Comparison of ENCODE assay signal across 16 cellular contexts in genomic region chr10:77834943-77835668, GRCh38.
DNase-seq lines count a peak whose midpoint lies in the region; ATAC-seq, FAIRE-seq and TF ChIP-seq lines count a peak whose summit lies in the region.
"Had no signal": no experiment of that assay in that cellular context is flagged by ENCODE, and none has a peak within 500 bp of the region (broad histone marks: within the 10 kb centered on the region; RNA-seq: fewer than 3 reads in every experiment).

No MANE protein-coding gene starts in this region.

- POLR2A ChIA-PET in A673 (lab: Charles Lee; ENCODE audit: low non-redundant PET) = no interaction called here
- POLR2A ChIA-PET in CD4-positive, alpha-beta T cell (lab: Charles Lee) = interaction anchor here (0.6 kb wide), 1 partner anchor 7 kb away, joined by 3 read pairs; no protein-coding TSS in a partner anchor
- POLR2A ChIA-PET in naive thymus-derived CD4-positive, alpha-beta T cell (lab: Charles Lee) = no interaction called here

- H3K9me3 ChIP-seq in A673 (ENCODE audit: low read depth, low read length, poor library complexity, severe bottlenecking) = no peaks in the 10 kb centered on the region
- no peaks in the 10 kb centered on the region for H3K9me3 ChIP-seq in CD4-positive, alpha-beta T cell (ENCODE audit: control insufficient read depth, low read length)
- no peaks in the 10 kb centered on the region for H3K9me3 ChIP-seq in naive thymus-derived CD4-positive, alpha-beta T cell (ENCODE audit: control insufficient read depth in 2 of 3, low read length in 3 of 3)
- H3K9me3 ChIP-seq: BE2C, body of pancreas, ovary had no signal

- FAIRE-seq in D721Med (lab: Jason Lieb, UNC) = no peak
- FAIRE-seq: frontal cortex had no signal

- peak overlapping the region; percentile 79 for H3K27ac ChIP-seq in A673 (ENCODE audit: low read depth, low read length, poor library complexity, severe bottlenecking)
- no peak overlapping the region for H3K27ac ChIP-seq in CD4-positive, alpha-beta T cell (ENCODE audit: low read depth, low read length)
- H3K27ac ChIP-seq in naive thymus-derived CD4-positive, alpha-beta T cell (ENCODE audit: low read depth, low read length) = peak overlapping the region; percentile 45
- H3K27ac ChIP-seq: body of pancreas, ovary had no signal

- no peak overlapping the region for H3K4me3 ChIP-seq in A673 (ENCODE audit: low read depth, low read length, poor library complexity, severe bottlenecking)
- H3K4me3 ChIP-seq in naive thymus-derived CD4-positive, alpha-beta T cell (ENCODE audit: low read length) = no peak overlapping the region
- H3K4me3 ChIP-seq: body of pancreas, ovary, smooth muscle cell had no signal

- DNase-seq in A673 (ENCODE audit: low spot score) = no peak
- DNase-seq in CD4-positive, alpha-beta T cell = no peak
- no peak for DNase-seq in activated T-helper 1 cell treated with anti-CD3 and anti-CD28 coated beads, Interleukin-12 subunit alpha, Interleukin-12 subunit beta, Interleukin-2, Interleukin-4 antibody, amounts not matched to agents 30 ng/mL and 10 ng/mL and 1 ng/mL, durations not matched to agents 14 hours and 24 hours and 36 hours (ENCODE audit: low spot score)
- no peak for DNase-seq in naive thymus-derived CD4-positive, alpha-beta T cell
- DNase-seq in D721Med (ENCODE audit: insufficient read length, low spot score) = no peak
- DNase-seq: activated T-cell treated with anti-CD3 and anti-CD28 coated beads, Interleukin-2, amount 50 U/mL, for 48 hours; BE2C; mesendoderm; NCI-H146; ovary; substantia nigra had no signal

- TF ChIP-seq CTCF in A673 (conservative IDR thresholded peaks at IDR 0.05; ENCODE audit: low read depth, low read length) = no peak
- no peak for TF ChIP-seq CTCF in CD4-positive, alpha-beta T cell (IDR thresholded peaks at IDR 0.05)
- no peak for TF ChIP-seq CTCF in D721Med (IDR thresholded peaks at IDR 0.05; ENCODE audit: insufficient read depth, missing control alignments)

- H3K27ac Mint-ChIP-seq in CD4-positive, alpha-beta T cell = peak overlapping the region; percentile 90
- H3K27ac Mint-ChIP-seq in activated T-helper 1 cell treated with anti-CD3 and anti-CD28 coated beads, Interleukin-12 subunit alpha, Interleukin-12 subunit beta, Interleukin-2, Interleukin-4 antibody, amounts not matched to agents 30 ng/mL and 10 ng/mL and 1 ng/mL, durations not matched to agents 14 hours and 24 hours and 36 hours = peak overlapping the region; percentile 98
- peak overlapping the region; percentile 5 to 94 (median 79) for H3K27ac Mint-ChIP-seq in naive thymus-derived CD4-positive, alpha-beta T cell

- H3K27me3 ChIP-seq in A673 (replicated peaks; ENCODE audit: insufficient read depth, low read depth, low read length, poor library complexity) = no peaks in the 10 kb centered on the region
- no peaks in the 10 kb centered on the region for H3K27me3 ChIP-seq in CD4-positive, alpha-beta T cell (ENCODE audit: control insufficient read depth, insufficient read depth, low read length)
- H3K27me3 ChIP-seq in naive thymus-derived CD4-positive, alpha-beta T cell (ENCODE audit: control insufficient read depth in 2 of 2, insufficient read depth in 2 of 2, low read length in 2 of 2) = no peaks in the 10 kb centered on the region
- H3K27me3 ChIP-seq: BE2C, body of pancreas, ovary had no signal

- H3K27me3 Mint-ChIP-seq in CD4-positive, alpha-beta T cell = no peaks in the 10 kb centered on the region
- no peaks in the 10 kb centered on the region for H3K27me3 Mint-ChIP-seq in activated T-helper 1 cell treated with anti-CD3 and anti-CD28 coated beads, Interleukin-12 subunit alpha, Interleukin-12 subunit beta, Interleukin-2, Interleukin-4 antibody, amounts not matched to agents 30 ng/mL and 10 ng/mL and 1 ng/mL, durations not matched to agents 14 hours and 24 hours and 36 hours (ENCODE audit: insufficient read depth)
- H3K27me3 Mint-ChIP-seq in naive thymus-derived CD4-positive, alpha-beta T cell = no peaks in the 10 kb centered on the region

- no peak for ATAC-seq in CD4-positive, alpha-beta T cell (ENCODE audit: poor library complexity)
- no peak for ATAC-seq in naive thymus-derived CD4-positive, alpha-beta T cell
- no peak for ATAC-seq in GM21367 (IDR thresholded peaks at IDR 0.05; ENCODE audit: unreplicated experiment)
- no peak for ATAC-seq in GM21515 (IDR thresholded peaks at IDR 0.05; ENCODE audit: unreplicated experiment)

- no TSS peak for BruUV-seq in A673 (replicated peaks; lab: Mats Ljungman, UMichigan)

- H3K36me3 Mint-ChIP-seq in CD4-positive, alpha-beta T cell (ENCODE audit: low read depth) = no peaks in the 10 kb centered on the region
- no peaks in the 10 kb centered on the region for H3K36me3 Mint-ChIP-seq in activated T-helper 1 cell treated with anti-CD3 and anti-CD28 coated beads, Interleukin-12 subunit alpha, Interleukin-12 subunit beta, Interleukin-2, Interleukin-4 antibody, amounts not matched to agents 30 ng/mL and 10 ng/mL and 1 ng/mL, durations not matched to agents 14 hours and 24 hours and 36 hours (ENCODE audit: low read depth)
- no peaks in the 10 kb centered on the region for H3K36me3 Mint-ChIP-seq in naive thymus-derived CD4-positive, alpha-beta T cell

- no peak overlapping the region for H3K4me3 Mint-ChIP-seq in CD4-positive, alpha-beta T cell
- no peak overlapping the region for H3K4me3 Mint-ChIP-seq in activated T-helper 1 cell treated with anti-CD3 and anti-CD28 coated beads, Interleukin-12 subunit alpha, Interleukin-12 subunit beta, Interleukin-2, Interleukin-4 antibody, amounts not matched to agents 30 ng/mL and 10 ng/mL and 1 ng/mL, durations not matched to agents 14 hours and 24 hours and 36 hours
- H3K4me3 Mint-ChIP-seq in naive thymus-derived CD4-positive, alpha-beta T cell = no peak overlapping the region

- peaks cover 5% of the 10 kb centered on the region for H3K36me3 ChIP-seq in A673 (ENCODE audit: insufficient read depth, low read length, poor library complexity, severe bottlenecking)
- no peaks in the 10 kb centered on the region for H3K36me3 ChIP-seq in naive thymus-derived CD4-positive, alpha-beta T cell (ENCODE audit: control insufficient read depth in 2 of 3, insufficient read depth in 3 of 3, low read length in 3 of 3)
- H3K36me3 ChIP-seq: ovary had no signal

- peaks cover 28% of the 10 kb centered on the region for H3K4me1 ChIP-seq in A673 (ENCODE audit: insufficient read depth, low read length, poor library complexity, severe bottlenecking)
- H3K4me1 ChIP-seq in naive thymus-derived CD4-positive, alpha-beta T cell (ENCODE audit: control insufficient read depth in 2 of 2, insufficient read depth in 2 of 2, low read length in 2 of 2) = peaks cover 6 to 25% of the 10 kb centered on the region in 2 donors
- H3K4me1 ChIP-seq: body of pancreas had no signal

- CTCF ChIA-PET in A673 (lab: Charles Lee) = no interaction called here
- CTCF ChIA-PET in CD4-positive, alpha-beta T cell (lab: Charles Lee) = no interaction called here
- CTCF ChIA-PET in naive thymus-derived CD4-positive, alpha-beta T cell (lab: Charles Lee) = no interaction called here

- no peaks in the 10 kb centered on the region for H3K9me3 Mint-ChIP-seq in CD4-positive, alpha-beta T cell
- H3K9me3 Mint-ChIP-seq in activated T-helper 1 cell treated with anti-CD3 and anti-CD28 coated beads, Interleukin-12 subunit alpha, Interleukin-12 subunit beta, Interleukin-2, Interleukin-4 antibody, amounts not matched to agents 30 ng/mL and 10 ng/mL and 1 ng/mL, durations not matched to agents 14 hours and 24 hours and 36 hours = no peaks in the 10 kb centered on the region
- no peaks in the 10 kb centered on the region for H3K9me3 Mint-ChIP-seq in naive thymus-derived CD4-positive, alpha-beta T cell

- H3K4me1 Mint-ChIP-seq in CD4-positive, alpha-beta T cell (ENCODE audit: low read depth) = peaks cover 39% of the 10 kb centered on the region
- peaks cover 29% of the 10 kb centered on the region for H3K4me1 Mint-ChIP-seq in activated T-helper 1 cell treated with anti-CD3 and anti-CD28 coated beads, Interleukin-12 subunit alpha, Interleukin-12 subunit beta, Interleukin-2, Interleukin-4 antibody, amounts not matched to agents 30 ng/mL and 10 ng/mL and 1 ng/mL, durations not matched to agents 14 hours and 24 hours and 36 hours (ENCODE audit: low read depth)
- peaks cover 6 to 24% (median 8%) of the 10 kb centered on the region in 7 donors for H3K4me1 Mint-ChIP-seq in naive thymus-derived CD4-positive, alpha-beta T cell

- intact Hi-C loops in A673 (cut with micrococcal nuclease; ENCODE audit: unreplicated experiment) = loop anchor here (10.0 kb wide), 1 partner anchor 670 kb away; no protein-coding TSS in a partner anchor
- intact Hi-C loops in CD4-positive, alpha-beta T cell (cut with DNase I, micrococcal nuclease) = no loop called here
- intact Hi-C loops in activated T-helper 1 cell treated with anti-CD3 and anti-CD28 coated beads, Interleukin-12 subunit alpha, Interleukin-12 subunit beta, Interleukin-2, Interleukin-4 antibody, amounts not matched to agents 30 ng/mL and 10 ng/mL and 1 ng/mL, durations not matched to agents 14 hours and 24 hours and 36 hours (cut with micrococcal nuclease) = loop anchor here (5.0 kb wide), 1 partner anchor 1497 kb away; no protein-coding TSS in a partner anchor
- intact Hi-C loops in naive thymus-derived CD4-positive, alpha-beta T cell (cut with micrococcal nuclease) = no loop called here

Comparison
In these comparisons a context has a peak if more than half of its experiments do, and no peak if none do; other contexts are left out.
1. intact Hi-C loops: an anchor here in A673 (10.0 kb wide) and activated T-helper 1 cell treated with anti-CD3 and anti-CD28 coated beads, Interleukin-12 subunit alpha, Interleukin-12 subunit beta, Interleukin-2, Interleukin-4 antibody, amounts not matched to agents 30 ng/mL and 10 ng/mL and 1 ng/mL, durations not matched to agents 14 hours and 24 hours and 36 hours (5.0 kb wide); none called in CD4-positive, alpha-beta T cell and naive thymus-derived CD4-positive, alpha-beta T cell.